25 cellular contexts compared by ENCODE assay signal in genomic region chr4:15331930-15332329, GRCh38.
"Had no signal": no experiment of that assay in that cellular context is flagged by ENCODE, and none has a peak within 500 bp of the region (broad histone marks: within the 10 kb centered on the region; RNA-seq: fewer than 3 reads in every experiment).

No MANE protein-coding gene starts in this region.

- H3K27me3 ChIP-seq: neutrophil, pancreas, right lobe of liver, stomach, thyroid gland had no signal

- H3K9me3 ChIP-seq: lower lobe of right lung, neutrophil, pancreas, right lobe of liver, stomach, thyroid gland had no signal

- DNase-seq: caudate nucleus; cerebellar nuclear complex; cortex of kidney; effector memory CD8-positive, alpha-beta T cell; erythroblast; foreskin melanocyte; islet precursor cell; kidney glomerular epithelial cell; left colon; left ventricle myocardium superior; lower lobe of right lung; naive B cell; pancreas; retina; right lobe of liver; stimulated activated CD4-positive, alpha-beta T cell treated with anti-CD3 and anti-CD28 coated beads, Interleukin-2, amount 100 ng/mL, for 24 hours; stimulated activated CD4-positive, alpha-beta T cell treated with anti-CD3 and anti-CD28 coated beads, Interleukin-4, amount 100 ng/mL, for 24 hours; stimulated activated naive CD4-positive, alpha-beta T cell treated with Interleukin-2 at 50 U/mL for 16 hours; stomach; thyroid gland; trophoblast cell had no signal

- H3K36me3 Mint-ChIP-seq: natural killer cell treated with Interleukin-12 subunit alpha and Interleukin-12 subunit beta and Interleukin-15 and Interleukin-18, amount 100 ng/mL, for 72 hours; stimulated activated effector memory CD8-positive, alpha-beta T cell treated with anti-CD3 and anti-CD28 coated beads, Interleukin-12 subunit alpha, Interleukin-12 subunit beta, amount 100 ng/mL, for 72 hours had no signal

- H3K36me3 ChIP-seq: lower lobe of right lung, neutrophil, pancreas, right lobe of liver, stomach, thyroid gland had no signal

- H3K4me3 Mint-ChIP-seq: effector memory CD8-positive, alpha-beta T cell; naive B cell; natural killer cell treated with Interleukin-12 subunit alpha and Interleukin-12 subunit beta and Interleukin-15 and Interleukin-18, amount 100 ng/mL, for 72 hours; neural crest cell; stimulated activated effector memory CD8-positive, alpha-beta T cell treated with anti-CD3 and anti-CD28 coated beads, Interleukin-12 subunit alpha, Interleukin-12 subunit beta, amount 100 ng/mL, for 72 hours had no signal

- H3K9me3 Mint-ChIP-seq: effector memory CD8-positive, alpha-beta T cell; natural killer cell treated with Interleukin-12 subunit alpha and Interleukin-12 subunit beta and Interleukin-15 and Interleukin-18, amount 100 ng/mL, for 72 hours; neural crest cell; stimulated activated effector memory CD8-positive, alpha-beta T cell treated with anti-CD3 and anti-CD28 coated beads, Interleukin-12 subunit alpha, Interleukin-12 subunit beta, amount 100 ng/mL, for 72 hours had no signal

- H3K4me1 Mint-ChIP-seq: neural crest cell; stimulated activated effector memory CD8-positive, alpha-beta T cell treated with anti-CD3 and anti-CD28 coated beads, Interleukin-12 subunit alpha, Interleukin-12 subunit beta, amount 100 ng/mL, for 72 hours had no signal

- H3K27ac Mint-ChIP-seq: effector memory CD8-positive, alpha-beta T cell; naive B cell; natural killer cell treated with Interleukin-12 subunit alpha and Interleukin-12 subunit beta and Interleukin-15 and Interleukin-18, amount 100 ng/mL, for 72 hours; stimulated activated effector memory CD8-positive, alpha-beta T cell treated with anti-CD3 and anti-CD28 coated beads, Interleukin-12 subunit alpha, Interleukin-12 subunit beta, amount 100 ng/mL, for 72 hours had no signal

- ATAC-seq: effector memory CD8-positive, alpha-beta T cell; left colon; left ventricle myocardium superior; lower lobe of right lung; natural killer cell treated with Interleukin-12 subunit alpha and Interleukin-12 subunit beta and Interleukin-15 and Interleukin-18, amount 100 ng/mL, for 72 hours; pancreas; right lobe of liver; stimulated activated effector memory CD8-positive, alpha-beta T cell treated with anti-CD3 and anti-CD28 coated beads, Interleukin-12 subunit alpha, Interleukin-12 subunit beta, amount 100 ng/mL, for 72 hours had no signal

- H3K27me3 Mint-ChIP-seq: naive B cell had no signal

- H3K4me3 ChIP-seq: lower lobe of right lung, pancreas, right lobe of liver, stomach, thyroid gland had no signal

- H3K27ac ChIP-seq: lower lobe of right lung, neutrophil, pancreas, right lobe of liver, thyroid gland had no signal

- H3K4me1 ChIP-seq: lower lobe of right lung, pancreas, right lobe of liver, thyroid gland had no signal
